ENCODE assay signal across 18 cellular contexts in genomic region chr14:20775043-20775442, GRCh38. TPM values are rescaled to one million over a fixed set of nuclear protein-coding genes. Genes with fewer than 3 reads are reported as not detected.
DNase-seq lines count a peak whose midpoint lies in the region; ATAC-seq and TF ChIP-seq lines count a peak whose summit lies in the region.
"Had no signal": no experiment of that assay in that cellular context is flagged by ENCODE, and none has a peak within 500 bp of the region (broad histone marks: within the 10 kb centered on the region; RNA-seq: fewer than 3 reads in every experiment).

No MANE protein-coding gene starts in this region.

- H3K36me3 ChIP-seq in GM23338 (ENCODE audit: insufficient read depth) (no peaks in the 10 kb centered on the region), HUES64 (ENCODE audit: insufficient read depth, low read length) (no peaks in the 10 kb centered on the region), iPS-18a (ENCODE audit: control insufficient read depth, low read depth, low read length) (no peaks in the 10 kb centered on the region)
- H3K36me3 ChIP-seq: BLaER1 treated with 17β-estradiol and CSF1 and Interleukin-3, amounts not matched to agents 10 nM and 100 nM had no signal

- H3K9ac ChIP-seq in HUES64 (ENCODE audit: low read depth, low read length) (no peak overlapping the region), iPS-18a (ENCODE audit: low read length) (no peak overlapping the region)
- H3K9ac ChIP-seq: BLaER1 treated with 17β-estradiol and CSF1 and Interleukin-3, amounts not matched to agents 10 nM and 100 nM had no signal

- H3F3A ChIP-seq in GM23338 (replicated peaks; ENCODE audit: low read depth), result no peaks in the 10 kb centered on the region; the same call in 1 of the 2 replicates

- peak overlapping the region; percentile 83 for H3K27ac Mint-ChIP-seq in GM23338
- H3K27ac Mint-ChIP-seq: CD4-positive, CD25-positive, alpha-beta regulatory T cell had no signal

- H3K36me3 Mint-ChIP-seq in GM23338 (ENCODE audit: low read depth), result peaks cover 10% of the 10 kb centered on the region; the same call in 1 of the 3 replicates
- H3K36me3 Mint-ChIP-seq: CD4-positive, CD25-positive, alpha-beta regulatory T cell had no signal

- TF ChIP-seq CTCF in GM23338 (conservative IDR thresholded peaks at IDR 0.05; ENCODE audit: low read depth in 2 of 2), result no peak

- no peaks in the 10 kb centered on the region; the same call in 1 of the 2 replicates for H3K9me3 ChIP-seq in HUES64 (ENCODE audit: insufficient read depth, low read depth, low read length)
- H3K9me3 ChIP-seq in iPS-18a (ENCODE audit: control insufficient read depth, low read depth, low read length), result no peaks in the 10 kb centered on the region

- peak overlapping the region; percentile 53 for H3K4me3 Mint-ChIP-seq in GM23338
- H3K4me3 Mint-ChIP-seq: CD4-positive, CD25-positive, alpha-beta regulatory T cell had no signal

- H3K4me1 ChIP-seq in GM23338 (ENCODE audit: insufficient read depth) (peaks cover 36% of the 10 kb centered on the region), HUES64 (ENCODE audit: insufficient read depth, low read length) (peaks cover 30% of the 10 kb centered on the region), iPS-18a (ENCODE audit: control insufficient read depth, low read depth, low read length) (peaks cover 29% of the 10 kb centered on the region)

- H3K4me3 ChIP-seq in GM23338 (peak overlapping the region; percentile 24), HUES64 (ENCODE audit: low read length) (peak overlapping the region; percentile 26), iPS-18a (ENCODE audit: low read length) (peak overlapping the region; percentile 38)
- H3K4me3 ChIP-seq: BLaER1 treated with 17β-estradiol and CSF1 and Interleukin-3, amounts not matched to agents 10 nM and 100 nM; GM12878 had no signal

- 11% methylated on average over 5 of the region's 6 CpGs for WGBS in HUES64

- no peaks in the 10 kb centered on the region for H4K20me1 ChIP-seq in GM23338 (replicated peaks; ENCODE audit: insufficient read depth)
- H4K20me1 ChIP-seq: BLaER1 treated with 17β-estradiol and CSF1 and Interleukin-3, amounts not matched to agents 10 nM and 100 nM had no signal

- no peak overlapping the region for H2AFZ ChIP-seq in GM23338

- DNase-seq in GM23338 (ENCODE audit: low spot score) (peak; percentile 73), NCI-H128 (lab: John Stamatoyannopoulos, UW; ENCODE audit: unreplicated experiment) (no peak)
- DNase-seq in activated effector memory CD4-positive, alpha-beta T cell treated with anti-CD3 and anti-CD28 coated beads, Interleukin-2, amount 50 U/mL, for 16 hours, result no peak
- DNase-seq: ACHN; CD4-positive, CD25-positive, alpha-beta regulatory T cell; DMS53; Karpas-422 had no signal

- peaks cover 4% of the 10 kb centered on the region; the same call in 2 of the 3 replicates for H3K9me3 Mint-ChIP-seq in GM23338
- H3K9me3 Mint-ChIP-seq: CD4-positive, CD25-positive, alpha-beta regulatory T cell had no signal

- H3K79me2 ChIP-seq in GM23338 (replicated peaks; ENCODE audit: insufficient read depth), result no peaks in the 10 kb centered on the region

- H3K4me1 Mint-ChIP-seq in GM23338, result peaks cover 47% of the 10 kb centered on the region

- H3K27me3 ChIP-seq in GM23338 (ENCODE audit: insufficient read depth), result no peaks in the 10 kb centered on the region
- no peaks in the 10 kb centered on the region for H3K27me3 ChIP-seq in HUES64 (ENCODE audit: insufficient read depth, low read length)
- H3K27me3 ChIP-seq in iPS-18a (ENCODE audit: control insufficient read depth, insufficient read depth, low read length), result no peaks in the 10 kb centered on the region
- H3K27me3 ChIP-seq: BLaER1 treated with 17β-estradiol and CSF1 and Interleukin-3, amounts not matched to agents 10 nM and 100 nM had no signal

- H3K9me2 ChIP-seq in GM23338 (ENCODE audit: insufficient read depth), result no peaks in the 10 kb centered on the region

- peaks cover 5% of the 10 kb centered on the region for H3K27me3 Mint-ChIP-seq in GM23338 (ENCODE audit: insufficient read depth, low read depth, poor library complexity)

- ATAC-seq in GM23338, result peak; percentile 84
- no peak for ATAC-seq in HG03442 (IDR thresholded peaks at IDR 0.05; ENCODE audit: unreplicated experiment)
- no peak for ATAC-seq in HG03439 (IDR thresholded peaks at IDR 0.05; ENCODE audit: unreplicated experiment)
- ATAC-seq: GM12878 had no signal

- peak overlapping the region; percentile 45 for H3K4me2 ChIP-seq in GM23338
- H3K4me2 ChIP-seq: BLaER1 treated with 17β-estradiol and CSF1 and Interleukin-3, amounts not matched to agents 10 nM and 100 nM had no signal

- H3K27ac ChIP-seq in GM23338 (ENCODE audit: low read depth), result peak overlapping the region; percentile 78
- peak overlapping the region; percentile 57; the same call in 1 of the 2 replicates for H3K27ac ChIP-seq in HUES64 (ENCODE audit: low read depth, low read length)
- peak overlapping the region; percentile 40 for H3K27ac ChIP-seq in iPS-18a (ENCODE audit: low read length)
- H3K27ac ChIP-seq: BLaER1 treated with 17β-estradiol and CSF1 and Interleukin-3, amounts not matched to agents 10 nM and 100 nM had no signal

TF ChIP-seq in GM23338, 12 proteins besides CTCF, POLR2A, EP300 and RAD21:
- no peak for TF ChIP-seq JUNB (IDR thresholded peaks at IDR 0.05; ENCODE audit: unreplicated experiment)
- peak; percentile 56 for TF ChIP-seq ZNF462 (CRISPR knock-in tag; IDR thresholded peaks at IDR 0.05)

RNA-seq across cellular contexts. Expression of gene RNASE6, which starts 6.0 kb away (rescaled TPM):
- 0.45 TPM in 1 of 2 replicates, not detected in the other for total RNA-seq in GM23338 (2014; rRNA removed; shearing (Covaris generic))
- not detected in 2 replicates for polyA plus RNA-seq in GM23338 (2016; fragmentation: Nextera tagmentation; extraction: Ambion mirVana)
- not detected for polyA plus RNA-seq in HUES64 (2013, experiment 1 of 2)
- polyA plus RNA-seq in HUES64 (2013, experiment 2 of 2), result 0.38 TPM
- total RNA-seq: A172, G401, H4, HT-29 had no signal

RNA-seq across cellular contexts. Expression of gene EDDM3B, which starts 6.8 kb away (rescaled TPM):
- not detected in 2 replicates for total RNA-seq in GM23338 (2014; rRNA removed; shearing (Covaris generic))
- polyA plus RNA-seq in GM23338 (2016; fragmentation: Nextera tagmentation; extraction: Ambion mirVana), result not detected in 2 replicates
- polyA plus RNA-seq in HUES64 (2013, experiment 1 of 2), result not detected
- polyA plus RNA-seq in HUES64 (2013, experiment 2 of 2), result not detected
- total RNA-seq: A172; CD4-positive, CD25-positive, alpha-beta regulatory T cell; Daoy; G401; GM12878; H4; HT-29 had no signal
- polyA plus RNA-seq: CD4-positive, CD25-positive, alpha-beta regulatory T cell; GM12878 had no signal

RNA-seq across cellular contexts. Expression of gene RNASE1, which starts 27.6 kb away (rescaled TPM):
- total RNA-seq in GM23338 (2014; rRNA removed; shearing (Covaris generic)), result 0.56 TPM in 1 of 2 replicates, not detected in the other
- 1.7 and 2.0 TPM in 2 replicates for polyA plus RNA-seq in GM23338 (2016; fragmentation: Nextera tagmentation; extraction: Ambion mirVana)
- 1.4 TPM for polyA plus RNA-seq in HUES64 (2013, experiment 1 of 2)
- 2.9 TPM for polyA plus RNA-seq in HUES64 (2013, experiment 2 of 2)
- total RNA-seq: A172; CD4-positive, CD25-positive, alpha-beta regulatory T cell had no signal
- polyA plus RNA-seq: CD4-positive, CD25-positive, alpha-beta regulatory T cell had no signal

RNA-seq across cellular contexts. Expression of gene EDDM3A, which starts 29.4 kb away (rescaled TPM):
- not detected in 2 replicates for total RNA-seq in GM23338 (2014; rRNA removed; shearing (Covaris generic))
- polyA plus RNA-seq in GM23338 (2016; fragmentation: Nextera tagmentation; extraction: Ambion mirVana), result not detected in 2 replicates
- polyA plus RNA-seq in HUES64 (2013, experiment 1 of 2), result not detected
- polyA plus RNA-seq in HUES64 (2013, experiment 2 of 2), result not detected
- total RNA-seq: A172; CD4-positive, CD25-positive, alpha-beta regulatory T cell; Daoy; G401; GM12878; H4; HT-29 had no signal
- polyA plus RNA-seq: CD4-positive, CD25-positive, alpha-beta regulatory T cell; GM12878 had no signal
